1 cellular context compared by ENCODE assay signal in genomic region chr13:96100457-96101220, GRCh38.
A peak's percentile ranks its signal among the peaks of the same experiment; 100 is the strongest.
TF ChIP-seq lines count a peak whose summit lies in the region.

No MANE protein-coding gene starts in this region.

TF ChIP-seq in HEK293, 187 proteins besides CTCF, POLR2A, EP300 and RAD21 (continued from another document):
- TF ChIP-seq PBX3 (CRISPR knock-in tag; IDR thresholded peaks at IDR 0.05), result no peak
- TF ChIP-seq YY2 (tag by site-specific recombination; IDR thresholded peaks at IDR 0.05), result no peak
- TF ChIP-seq ZNF155 (tag by site-specific recombination; IDR thresholded peaks at IDR 0.05), result no peak
- no peak for TF ChIP-seq ZFP41 (tag by site-specific recombination; IDR thresholded peaks at IDR 0.05; ENCODE audit: borderline replicate concordance)
- TF ChIP-seq INSM2 (tag by site-specific recombination; IDR thresholded peaks at IDR 0.05), result no peak
- peak; percentile 36; the same call in 1 of the 2 replicates for TF ChIP-seq ZFHX2 (tag by site-specific recombination; conservative IDR thresholded peaks at IDR 0.05)
- no peak for TF ChIP-seq GLI4 (tag by site-specific recombination; IDR thresholded peaks at IDR 0.05)
- no peak for TF ChIP-seq ZNF830 (tag by site-specific recombination; IDR thresholded peaks at IDR 0.05; ENCODE audit: low read depth)
- TF ChIP-seq ZNF555 (tag by site-specific recombination; conservative IDR thresholded peaks at IDR 0.05), result no peak
- no peak for TF ChIP-seq ZNF214 (tag by site-specific recombination; IDR thresholded peaks at IDR 0.05; ENCODE audit: borderline replicate concordance)
- TF ChIP-seq SALL2 (tag by site-specific recombination; IDR thresholded peaks at IDR 0.05; ENCODE audit: borderline replicate concordance), result no peak
- no peak for TF ChIP-seq HIC1 (tag by site-specific recombination; IDR thresholded peaks at IDR 0.05)
- TF ChIP-seq ZBTB8A (tag by site-specific recombination; IDR thresholded peaks at IDR 0.05), result no peak
- TF ChIP-seq ZNF488 (tag by site-specific recombination; IDR thresholded peaks at IDR 0.05), result no peak
- TF ChIP-seq ZSCAN23 (tag by site-specific recombination; IDR thresholded peaks at IDR 0.05), result no peak
- TF ChIP-seq ZNF560 (tag by site-specific recombination; IDR thresholded peaks at IDR 0.05; ENCODE audit: borderline replicate concordance), result no peak
- peak; percentile 58 for TF ChIP-seq PRDM1 (tag by site-specific recombination; IDR thresholded peaks at IDR 0.05)
